Comparison of ENCODE assay signal across 8 cellular contexts in genomic region chr3:196942226-196942914, GRCh38. TPM values are rescaled to one million over a fixed set of nuclear protein-coding genes. Genes with fewer than 3 reads are reported as not detected.
DNase-seq lines count a peak whose midpoint lies in the region; ATAC-seq, FAIRE-seq and TF ChIP-seq lines count a peak whose summit lies in the region.

Gene NCBP2 (minus strand): TSS chr3:196942528. CDS start chr3:196942503, 25 bp downstream.

- TF ChIP-seq CTCF in keratinocyte (optimal IDR thresholded peaks at IDR 0.05 in 1 of 3, IDR thresholded peaks at IDR 0.05 in 1 of 3, conservative IDR thresholded peaks at IDR 0.05 in 1 of 3; ENCODE audit: extremely low read depth in 1 of 3, insufficient read depth in 2 of 3, low read length in 3 of 3): peak; percentile 55 to 88 (median 87)

- peak within 1 kb of the TSS; percentile 93 for H2AFZ ChIP-seq in keratinocyte (ENCODE audit: control insufficient read depth, low read length)

- DNase-seq in AML-193 (lab: John Stamatoyannopoulos, UW) (peak; percentile 98), NCI-H446 (lab: John Stamatoyannopoulos, UW) (peak; percentile 95 to 99), cerebellar cortex (ENCODE audit: low spot score) (peak; percentile 95), keratinocyte (ENCODE audit: low read depth, low spot score) (peak; percentile 86)
- peak; percentile 97 to 100 for DNase-seq in stimulated activated CD4-positive, alpha-beta T cell treated with anti-CD3 and anti-CD28 coated beads, Interleukin-15, amount 100 ng/mL, for 1 hour (ENCODE audit: low read depth in 1 of 2, low spot score in 1 of 2)

- H3K9ac ChIP-seq in keratinocyte (ENCODE audit: control insufficient read depth, extremely low read depth, insufficient read depth, low read length): peak within 1 kb of the TSS; percentile 98

- H3K27me3 ChIP-seq in keratinocyte (ENCODE audit: control insufficient read depth, extremely low read depth, insufficient read depth, low read length): no peaks in the 10 kb centered on the region

- no peaks in the 10 kb centered on the region for H3K9me3 ChIP-seq in keratinocyte (ENCODE audit: control insufficient read depth, low read depth, low read length)

- H3K79me2 ChIP-seq in keratinocyte (ENCODE audit: control insufficient read depth, insufficient read depth, low read length): peaks cover 63% of the 10 kb centered on the region

- dilution Hi-C loops in keratinocyte (cut with MboI; ENCODE audit: extremely low pct_ligation_motif_present, low sequenced_read_pairs): no loop called here

- H3K4me2 ChIP-seq in keratinocyte (ENCODE audit: control insufficient read depth, extremely low read depth, insufficient read depth, low read depth, low read length): peak within 1 kb of the TSS; percentile 100

- peaks cover 5 to 31% of the 10 kb centered on the region in 2 experiments for H3K36me3 ChIP-seq in keratinocyte (ENCODE audit: control insufficient read depth in 2 of 2, extremely low read depth in 1 of 2, insufficient read depth in 2 of 2, low read length in 2 of 2)

- no peak for FAIRE-seq in keratinocyte (lab: Jason Lieb, UNC)

- ATAC-seq in GM19035 (IDR thresholded peaks at IDR 0.05; ENCODE audit: unreplicated experiment): peak; percentile 91
- ATAC-seq in HG03354 (IDR thresholded peaks at IDR 0.05; ENCODE audit: poor library complexity, severe bottlenecking, unreplicated experiment): peak; percentile 94
- ATAC-seq in activated CD4-positive, CD25-positive, alpha-beta regulatory T cell treated with anti-CD3 and anti-CD28 coated beads, Interleukin-2, amount 50 U/mL, for 24 hours: peak; percentile 93 to 95

- peak within 1 kb of the TSS; percentile 92 to 100 (median 100) for H3K4me3 ChIP-seq in keratinocyte (ENCODE audit: control insufficient read depth in 2 of 3, extremely low read depth in 1 of 3, insufficient read depth in 2 of 3, low read depth in 1 of 3, low read length in 3 of 3)

- no peaks in the 10 kb centered on the region for H3K9me1 ChIP-seq in keratinocyte (ENCODE audit: control insufficient read depth, extremely low read depth, insufficient read depth, low read length)

- H3K4me1 ChIP-seq in keratinocyte (ENCODE audit: control insufficient read depth, extremely low read depth, insufficient read depth, low read length): peaks cover 15% of the 10 kb centered on the region

- H4K20me1 ChIP-seq in keratinocyte (ENCODE audit: control insufficient read depth, extremely low read depth, insufficient read depth, low read length): no peaks in the 10 kb centered on the region

- H3K27ac ChIP-seq in keratinocyte (ENCODE audit: control insufficient read depth, insufficient read depth, low read length): peak within 1 kb of the TSS; percentile 96

RNA-seq across cellular contexts. Expression of gene NCBP2, which starts in this region (rescaled TPM):
- 54.8 to 71.4 TPM (median 58.8 TPM) in 3 replicates for polyA plus RNA-seq in keratinocyte
- 117 TPM for polyA plus RNA-seq in keratinocyte (2011; ENCODE audit: low read depth)
- polyA plus RNA-seq in keratinocyte (2011; cell fraction: cytosol; rRNA removed): 79.6 and 86.6 TPM in 2 replicates
- polyA plus RNA-seq in keratinocyte (2011; cell fraction: nucleus; rRNA removed): 53.7 and 67.3 TPM in 2 replicates
- polyA plus RNA-seq in keratinocyte (2012; ENCODE audit: low replicate concordance): 55.0 and 65.5 TPM in 2 replicates
- polyA minus RNA-seq in keratinocyte: 20.1 to 50.6 TPM (median 21.3 TPM) in 3 replicates
- polyA minus RNA-seq in keratinocyte (2011; cell fraction: cytosol; rRNA and poly(A)+ RNA removed): 26.7 TPM
- polyA minus RNA-seq in keratinocyte (2011; cell fraction: nucleus; rRNA and poly(A)+ RNA removed): 8.3 and 16.7 TPM in 2 replicates

Comparison
In these comparisons a context has a peak if more than half of its experiments do, and no peak if none do; other contexts are left out.
1. Peak in every context shown above with its lines: DNase-seq, ATAC-seq, H3K4me3 ChIP-seq and H3K27ac ChIP-seq.